1 cellular context compared by ENCODE assay signal in genomic region chr3:23735062-23735461, GRCh38.
TF ChIP-seq lines count a peak whose summit lies in the region.

No MANE protein-coding gene starts in this region.

TF ChIP-seq in GM23338, 12 proteins besides CTCF, POLR2A, EP300 and RAD21 (continued from another document):
- TF ChIP-seq REST (IDR thresholded peaks at IDR 0.05; ENCODE audit: unreplicated experiment), result no peak
